Comparison of ENCODE assay signal across 8 cellular contexts in genomic region chr14:105315941-105316562, GRCh38. TPM values are rescaled to one million over a fixed set of nuclear protein-coding genes. Genes with fewer than 3 reads are reported as not detected.
A peak's percentile ranks its signal among the peaks of the same experiment; 100 is the strongest.
DNase-seq lines count a peak whose midpoint lies in the region; ATAC-seq and TF ChIP-seq lines count a peak whose summit lies in the region.

No MANE protein-coding gene starts in this region.

- H3K4me3 ChIP-seq in AG09309 (ENCODE audit: control insufficient read depth, low read depth, low read length) (peak overlapping the region; percentile 78), HUES64 (ENCODE audit: low read length) (peak overlapping the region; percentile 73), body of pancreas (no peak overlapping the region), mucosa of rectum (ENCODE audit: low read length in 2 of 2) (peak overlapping the region; percentile 69 to 76)

- H3K9me3 ChIP-seq in HUES64 (ENCODE audit: insufficient read depth, low read depth, low read length) (no peaks in the 10 kb centered on the region), body of pancreas (no peaks in the 10 kb centered on the region), mucosa of rectum (ENCODE audit: control insufficient read depth in 2 of 2, low read length in 2 of 2) (no peaks in the 10 kb centered on the region)

- no peak for TF ChIP-seq CTCF in AG09309 (IDR thresholded peaks at IDR 0.05; ENCODE audit: control insufficient read depth, insufficient read depth, low read depth, low read length, missing control alignments)
- TF ChIP-seq CTCF in body of pancreas (IDR thresholded peaks at IDR 0.05) = no peak

- H3K27ac ChIP-seq in HUES64 (ENCODE audit: low read depth, low read length) (no peak overlapping the region), body of pancreas (peak overlapping the region in 3 of 4 donors; percentile 56 to 72 (median 72)), mucosa of rectum (ENCODE audit: low read depth in 2 of 2, low read length in 2 of 2) (peak overlapping the region in 1 of 2 donors; percentile 76)

- no peak for ATAC-seq in body of pancreas
- ATAC-seq in GM19452 (IDR thresholded peaks at IDR 0.05; ENCODE audit: unreplicated experiment) = no peak

- H3K4me1 ChIP-seq in HUES64 (ENCODE audit: insufficient read depth, low read length) = peaks cover 16% of the 10 kb centered on the region
- peaks cover 44% of the 10 kb centered on the region for H3K4me1 ChIP-seq in body of pancreas
- H3K4me1 ChIP-seq in mucosa of rectum (ENCODE audit: control insufficient read depth in 2 of 2, insufficient read depth in 2 of 2, low read length in 2 of 2) = peaks cover 21 to 25% of the 10 kb centered on the region in 2 donors

- H3K9ac ChIP-seq in HUES64 (ENCODE audit: low read depth, low read length) (no peak overlapping the region), mucosa of rectum (ENCODE audit: low read depth in 1 of 2, low read length in 2 of 2) (peak overlapping the region in 1 of 2 donors; percentile 59)

- intact Hi-C loops in body of pancreas (cut with DNase I) = no loop called here

- H3K27me3 ChIP-seq in HUES64 (ENCODE audit: insufficient read depth, low read length) (peaks cover 12% of the 10 kb centered on the region; the same call in 1 of the 2 replicates), body of pancreas (no peaks in the 10 kb centered on the region), mucosa of rectum (ENCODE audit: control insufficient read depth in 2 of 2, insufficient read depth in 2 of 2, low read length in 2 of 2) (no peaks in the 10 kb centered on the region)

- no peaks in the 10 kb centered on the region for H3K36me3 ChIP-seq in HUES64 (ENCODE audit: insufficient read depth, low read length)
- no peaks in the 10 kb centered on the region for H3K36me3 ChIP-seq in body of pancreas (replicated peaks in 1 of 2; ENCODE audit: insufficient read depth in 1 of 2, low read depth in 2 of 2)
- no peaks in the 10 kb centered on the region for H3K36me3 ChIP-seq in mucosa of rectum (ENCODE audit: control insufficient read depth in 2 of 2, insufficient read depth in 2 of 2, low read length in 2 of 2)

- DNase-seq in AG09309 (ENCODE audit: low read depth) (no peak), body of pancreas (no peak), hypothalamus (lab: John Stamatoyannopoulos, UW) (no peak), superior temporal gyrus (ENCODE audit: extremely low spot score) (no peak), LoVo (ENCODE audit: low spot score) (no peak)

- WGBS in HUES64 = 80% methylated on average over 14 of the region's 14 CpGs
- 24 to 50% methylated on average over 5 to 14 of the region's 14 CpGs for WGBS in body of pancreas, 2 donors

- TF ChIP-seq POLR2A in body of pancreas (IDR thresholded peaks at IDR 0.05) = no peak

RNA-seq across cellular contexts. Expression of gene PACS2, which starts 1.5 kb away (rescaled TPM):
- 28.8 TPM for polyA plus RNA-seq in HUES64 (2013, experiment 1 of 2)
- 32.9 TPM for polyA plus RNA-seq in HUES64 (2013, experiment 2 of 2)
- 100 to 1,000 TPM in 1 of 2 donors, 10 to 100 TPM in 1; 56.6 to 102 TPM for total RNA-seq in body of pancreas

RNA-seq across cellular contexts. Expression of gene BRF1, which starts 15.3 kb away (rescaled TPM):
- polyA plus RNA-seq in HUES64 (2013, experiment 1 of 2) = 11.6 TPM
- 17.1 TPM for polyA plus RNA-seq in HUES64 (2013, experiment 2 of 2)
- total RNA-seq in body of pancreas = 10 to 100 TPM; 54.5 to 86.7 TPM

Comparison
In these comparisons a context has a peak if more than half of its experiments do, and no peak if none do; other contexts are left out.
1. H3K4me3 ChIP-seq: peak in AG09309 (single experiment), HUES64 (single experiment) and mucosa of rectum (2 of 2); none in body of pancreas (0 of 2).